22 cellular contexts compared by ENCODE assay signal in genomic region chr17:50268632-50269287, GRCh38. TPM values are rescaled to one million over a fixed set of nuclear protein-coding genes. Genes with fewer than 3 reads are reported as not detected.
A peak's percentile ranks its signal among the peaks of the same experiment; 100 is the strongest.
DNase-seq lines count a peak whose midpoint lies in the region; ATAC-seq and TF ChIP-seq lines count a peak whose summit lies in the region.
"Had no signal": no experiment of that assay in that cellular context is flagged by ENCODE, and none has a peak within 500 bp of the region (broad histone marks: within the 10 kb centered on the region; RNA-seq: fewer than 3 reads in every experiment).

No MANE protein-coding gene starts in this region.

- no peaks in the 10 kb centered on the region for H3K36me3 Mint-ChIP-seq in progenitor cell of endocrine pancreas (ENCODE audit: insufficient read depth)
- H3K36me3 Mint-ChIP-seq: T-cell had no signal

- H3K27ac ChIP-seq in RWPE2 (ENCODE audit: poor library complexity, severe bottlenecking) (no peak overlapping the region), left ventricle myocardium inferior (replicated peaks) (no peak overlapping the region)
- H3K27ac ChIP-seq: BLaER1 treated with 17β-estradiol and CSF1 and Interleukin-3, amounts not matched to agents 10 nM and 100 nM; right lobe of liver had no signal

- no peaks in the 10 kb centered on the region for H3K9me3 Mint-ChIP-seq in progenitor cell of endocrine pancreas (ENCODE audit: low read depth)
- H3K9me3 Mint-ChIP-seq: dendritic cell treated with granulocyte-macrophage colony-stimulating factor and Interleukin-4, amounts not matched to agents 40 ng/mL and 50 ng/mL, for 4 days; nephron progenitor cell; T-cell had no signal

- H3K27me3 ChIP-seq in RWPE2 (ENCODE audit: insufficient read depth, poor library complexity, severe bottlenecking), result no peaks in the 10 kb centered on the region
- H3K27me3 ChIP-seq in left ventricle myocardium inferior (ENCODE audit: low read depth), result peaks cover 38% of the 10 kb centered on the region
- H3K27me3 ChIP-seq: right lobe of liver had no signal

- no peak for TF ChIP-seq CTCF in RWPE2 (IDR thresholded peaks at IDR 0.05; ENCODE audit: poor library complexity, severe bottlenecking)
- TF ChIP-seq CTCF in fibroblast of villous mesenchyme (IDR thresholded peaks at IDR 0.05; ENCODE audit: insufficient read depth, low read depth, low read length), result no peak
- TF ChIP-seq CTCF in progenitor cell of endocrine pancreas (IDR thresholded peaks at IDR 0.05; ENCODE audit: unreplicated experiment), result no peak
- no peak for TF ChIP-seq CTCF in left ventricle myocardium inferior (IDR thresholded peaks at IDR 0.05; ENCODE audit: borderline replicate concordance)

- H3K27ac Mint-ChIP-seq in progenitor cell of endocrine pancreas, result no peak overlapping the region
- H3K27ac Mint-ChIP-seq: dendritic cell treated with granulocyte-macrophage colony-stimulating factor and Interleukin-4, amounts not matched to agents 40 ng/mL and 50 ng/mL, for 4 days; T-cell had no signal

- H3K36me3 ChIP-seq in RWPE2 (ENCODE audit: low read depth), result no peaks in the 10 kb centered on the region
- no peaks in the 10 kb centered on the region for H3K36me3 ChIP-seq in left ventricle myocardium inferior
- H3K36me3 ChIP-seq: BLaER1 treated with 17β-estradiol and CSF1 and Interleukin-3, amounts not matched to agents 10 nM and 100 nM; esophagus squamous epithelium; right lobe of liver had no signal

- peaks cover 28% of the 10 kb centered on the region for H3K27me3 Mint-ChIP-seq in progenitor cell of endocrine pancreas

- intact Hi-C loops in left ventricle myocardium inferior (cut with micrococcal nuclease), result no loop called here

- DNase-seq in D341Med (ENCODE audit: low spot score) (peak; percentile 28), RWPE2 (ENCODE audit: low spot score) (peak; percentile 24), fibroblast of villous mesenchyme (ENCODE audit: low read depth) (peak; percentile 21), retina (peak; percentile 36), progenitor cell of endocrine pancreas (ENCODE audit: low spot score, unreplicated experiment) (no peak), left ventricle myocardium inferior (no peak)
- DNase-seq: amniotic stem cell; DMS79; esophagus squamous epithelium; GOT3; hippocampal formation; MM.1S; NCI-H2081 treated with DMSO at 0.1 percent for 48 hours; NCI-H774; nephron progenitor cell; stimulated activated CD4-positive, alpha-beta T cell treated with anti-CD3 and anti-CD28 coated beads, Interleukin-4, amount 100 ng/mL, for 24 hours; trophoblast cell had no signal

- no peak overlapping the region for H3K4me3 Mint-ChIP-seq in progenitor cell of endocrine pancreas (ENCODE audit: low read depth)
- H3K4me3 Mint-ChIP-seq: dendritic cell treated with granulocyte-macrophage colony-stimulating factor and Interleukin-4, amounts not matched to agents 40 ng/mL and 50 ng/mL, for 4 days; nephron progenitor cell; T-cell had no signal

- H3K4me1 ChIP-seq in RWPE2 (ENCODE audit: insufficient read depth, poor library complexity, severe bottlenecking), result peaks cover 12% of the 10 kb centered on the region
- peaks cover 33% of the 10 kb centered on the region for H3K4me1 ChIP-seq in left ventricle myocardium inferior

- peaks cover 7% of the 10 kb centered on the region for H3K4me1 Mint-ChIP-seq in progenitor cell of endocrine pancreas (ENCODE audit: low read depth)

- no peak overlapping the region for H3K4me3 ChIP-seq in RWPE2 (ENCODE audit: severe bottlenecking)
- no peak overlapping the region for H3K4me3 ChIP-seq in fibroblast of villous mesenchyme (ENCODE audit: low read depth, low read length)
- no peak overlapping the region for H3K4me3 ChIP-seq in left ventricle myocardium inferior
- H3K4me3 ChIP-seq: BLaER1 treated with 17β-estradiol and CSF1 and Interleukin-3, amounts not matched to agents 10 nM and 100 nM; esophagus squamous epithelium; right lobe of liver had no signal

- no peak for ATAC-seq in RWPE2 (ENCODE audit: low read depth)
- no peak for ATAC-seq in GM21786 (IDR thresholded peaks at IDR 0.05; ENCODE audit: unreplicated experiment)
- ATAC-seq: right lobe of liver, T-cell had no signal

- H3K9me3 ChIP-seq in RWPE2 (ENCODE audit: severe bottlenecking), result no peaks in the 10 kb centered on the region
- H3K9me3 ChIP-seq in left ventricle myocardium inferior (replicated peaks), result no peaks in the 10 kb centered on the region
- H3K9me3 ChIP-seq: BLaER1 treated with 17β-estradiol and CSF1 and Interleukin-3, amounts not matched to agents 10 nM and 100 nM; esophagus squamous epithelium; right lobe of liver had no signal

RNA-seq across cellular contexts. Expression of gene TMEM92, which starts 5.5 kb away (rescaled TPM):
- total RNA-seq in fibroblast of villous mesenchyme (under 0.01 TPM in 1 of 2 replicates, not detected in the other), progenitor cell of endocrine pancreas (7.4 and 7.6 TPM in 2 replicates), left ventricle myocardium inferior (not detected)
- total RNA-seq: T-cell had no signal

Comparison
In these comparisons a context has a peak if more than half of its experiments do, and no peak if none do; other contexts are left out.
1. DNase-seq: peak in D341Med (single experiment), RWPE2 (single experiment), fibroblast of villous mesenchyme (single experiment) and retina (single experiment); none in progenitor cell of endocrine pancreas (single experiment) and left ventricle myocardium inferior (single experiment).